In genomic region chr3:119240582-119241434, GRCh38 we compare ENCODE assay signal across 1 cellular context.
TF ChIP-seq lines count a peak whose summit lies in the region.

Gene B4GALT4 (minus strand): TSS chr3:119240878. CDS start chr3:119230099, 10,779 bp downstream.

TF ChIP-seq in HEK293, 187 proteins besides CTCF, POLR2A, EP300 and RAD21 (continued from another document and continues in another):
- TF ChIP-seq PRDM10 (tag by site-specific recombination; IDR thresholded peaks at IDR 0.05) (no peak), KLF7 (tag by site-specific recombination; IDR thresholded peaks at IDR 0.05; ENCODE audit: borderline replicate concordance) (no peak), ZNF843 (tag by site-specific recombination; IDR thresholded peaks at IDR 0.05) (no peak), ZNF488 (tag by site-specific recombination; IDR thresholded peaks at IDR 0.05) (no peak), ZNF175 (tag by site-specific recombination; IDR thresholded peaks at IDR 0.05) (no peak), ZNF302 (tag by site-specific recombination; IDR thresholded peaks at IDR 0.05; ENCODE audit: low read depth) (no peak), ZBTB8A (tag by site-specific recombination; IDR thresholded peaks at IDR 0.05) (peak; percentile 64), ZNF248 (tag by site-specific recombination; IDR thresholded peaks at IDR 0.05) (no peak), SP3 (tag by site-specific recombination; IDR thresholded peaks at IDR 0.05) (peak; percentile 74), ZNF660 (tag by site-specific recombination; IDR thresholded peaks at IDR 0.05) (peak; percentile 73; the same call in 1 of the 2 replicates), ZNF596 (tag by site-specific recombination; IDR thresholded peaks at IDR 0.05) (no peak), ZNF223 (tag by site-specific recombination; IDR thresholded peaks at IDR 0.05) (no peak), ZSCAN4 (tag by site-specific recombination; IDR thresholded peaks at IDR 0.05) (no peak), KLF1 (tag by site-specific recombination; IDR thresholded peaks at IDR 0.05) (0 out of 2 replicates have a peak, but pooled peaks have one; percentile 32), HOXC10 (CRISPR knock-in tag; IDR thresholded peaks at IDR 0.05) (no peak), ZNF555 (tag by site-specific recombination; conservative IDR thresholded peaks at IDR 0.05) (no peak), ZNF677 (tag by site-specific recombination; IDR thresholded peaks at IDR 0.05) (no peak), ZNF133 (tag by site-specific recombination; IDR thresholded peaks at IDR 0.05) (no peak), ZNF146 (tag by site-specific recombination; IDR thresholded peaks at IDR 0.05) (no peak), ZNF112 (tag by site-specific recombination; IDR thresholded peaks at IDR 0.05) (no peak), ZNF280D (tag by site-specific recombination; IDR thresholded peaks at IDR 0.05) (no peak), ZNF398 (tag by site-specific recombination; IDR thresholded peaks at IDR 0.05) (no peak), ZNF292 (tag by site-specific recombination; IDR thresholded peaks at IDR 0.05; ENCODE audit: borderline replicate concordance, low read depth) (no peak), SALL2 (tag by site-specific recombination; IDR thresholded peaks at IDR 0.05; ENCODE audit: borderline replicate concordance) (no peak), ZXDB (tag by site-specific recombination; IDR thresholded peaks at IDR 0.05) (no peak), ZNF521 (tag by site-specific recombination; IDR thresholded peaks at IDR 0.05) (no peak), ZSCAN5A (tag by site-specific recombination; IDR thresholded peaks at IDR 0.05) (no peak), ZNF600 (tag by site-specific recombination; IDR thresholded peaks at IDR 0.05) (no peak), HOXA7 (CRISPR knock-in tag; IDR thresholded peaks at IDR 0.05; ENCODE audit: borderline replicate concordance) (no peak), TRIM28 (IDR thresholded peaks at IDR 0.05; ENCODE audit: borderline replicate concordance, low read length) (no peak), ZNF404 (tag by site-specific recombination; IDR thresholded peaks at IDR 0.05) (no peak), ZNF560 (tag by site-specific recombination; IDR thresholded peaks at IDR 0.05; ENCODE audit: borderline replicate concordance) (no peak), PRDM1 (tag by site-specific recombination; IDR thresholded peaks at IDR 0.05) (no peak), ZNF138 (tag by site-specific recombination; IDR thresholded peaks at IDR 0.05; ENCODE audit: borderline replicate concordance) (no peak), ZNF830 (tag by site-specific recombination; IDR thresholded peaks at IDR 0.05; ENCODE audit: low read depth) (no peak), INSM2 (tag by site-specific recombination; IDR thresholded peaks at IDR 0.05) (no peak), ZNF311 (tag by site-specific recombination; IDR thresholded peaks at IDR 0.05; ENCODE audit: borderline replicate concordance) (no peak), ZNF174 (tag by site-specific recombination; IDR thresholded peaks at IDR 0.05) (no peak), ZBTB17 (tag by site-specific recombination; IDR thresholded peaks at IDR 0.05) (no peak), ZNF792 (tag by site-specific recombination; IDR thresholded peaks at IDR 0.05) (no peak), GLI2 (tag by site-specific recombination; IDR thresholded peaks at IDR 0.05; ENCODE audit: borderline replicate concordance, low read depth) (no peak), ZNF530 (tag by site-specific recombination; IDR thresholded peaks at IDR 0.05; ENCODE audit: low read depth) (no peak), ZNF549 (tag by site-specific recombination; IDR thresholded peaks at IDR 0.05) (no peak), KLF8 (tag by site-specific recombination; IDR thresholded peaks at IDR 0.05) (peak; percentile 27; the same call in 1 of the 2 replicates), ZNF202 (tag by site-specific recombination; IDR thresholded peaks at IDR 0.05; ENCODE audit: borderline replicate concordance) (no peak), ZNF585B (tag by site-specific recombination; IDR thresholded peaks at IDR 0.05) (no peak), ZFP41 (tag by site-specific recombination; IDR thresholded peaks at IDR 0.05; ENCODE audit: borderline replicate concordance) (no peak), OVOL3 (tag by site-specific recombination; IDR thresholded peaks at IDR 0.05) (no peak), OSR2 (tag by site-specific recombination; IDR thresholded peaks at IDR 0.05) (no peak), ZNF449 (tag by site-specific recombination; IDR thresholded peaks at IDR 0.05) (no peak), KLF17 (tag by site-specific recombination; IDR thresholded peaks at IDR 0.05) (no peak), GFI1B (tag by site-specific recombination; IDR thresholded peaks at IDR 0.05) (no peak), ZNF704 (tag by site-specific recombination; IDR thresholded peaks at IDR 0.05) (no peak), ZNF423 (tag by site-specific recombination; IDR thresholded peaks at IDR 0.05) (no peak)
